ENCODE assay signal across 11 cellular contexts in genomic region chr2:141109633-141110032, GRCh38.
DNase-seq lines count a peak whose midpoint lies in the region; ATAC-seq and TF ChIP-seq lines count a peak whose summit lies in the region.
"Had no signal": no experiment of that assay in that cellular context is flagged by ENCODE, and none has a peak within 500 bp of the region (broad histone marks: within the 10 kb centered on the region; RNA-seq: fewer than 3 reads in every experiment).

No MANE protein-coding gene starts in this region.

- POLR2A ChIA-PET in AG04450 (lab: Yijun Ruan, JAX), result no interaction called here

- H3K36me3 ChIP-seq in heart right ventricle, result no peaks in the 10 kb centered on the region
- H3K36me3 ChIP-seq: gastroesophageal sphincter had no signal

- intact Hi-C loops in heart right ventricle (cut with DNase I), result no loop called here

- no peaks in the 10 kb centered on the region for H3K9me3 ChIP-seq in AG04450 (ENCODE audit: control insufficient read depth, insufficient read depth, low read length)
- peaks cover 0 to 11% (median 0%) of the 10 kb centered on the region in 11 donors for H3K9me3 ChIP-seq in heart right ventricle
- H3K9me3 ChIP-seq: gastroesophageal sphincter had no signal

- H3K27me3 ChIP-seq in AG04450 (ENCODE audit: control insufficient read depth, insufficient read depth, low read length), result no peaks in the 10 kb centered on the region
- H3K27me3 ChIP-seq in heart right ventricle, result no peaks in the 10 kb centered on the region
- H3K27me3 ChIP-seq: gastroesophageal sphincter had no signal

- TF ChIP-seq CTCF in AG04450 (IDR thresholded peaks at IDR 0.05; ENCODE audit: low read depth, low read length), result peak; percentile 36; the same call in 1 of the 2 replicates
- no peak for TF ChIP-seq CTCF in GM20000 (IDR thresholded peaks at IDR 0.05; ENCODE audit: extremely low read depth, missing control alignments)
- peak in 6 of 9 donors; percentile 7 to 36 (median 20) for TF ChIP-seq CTCF in heart right ventricle (IDR thresholded peaks at IDR 0.05)
- no peak for TF ChIP-seq CTCF in coronary artery (IDR thresholded peaks at IDR 0.05)

- ATAC-seq in heart right ventricle, result peak in 1 of 8 donors; percentile 44
- ATAC-seq: gastroesophageal sphincter had no signal

- CTCF ChIA-PET in AG04450 (lab: Charles Lee), result interaction anchor here (0.7 kb wide), 1 partner anchor 717 kb away, joined by 3 read pairs; no protein-coding TSS in a partner anchor

- H3K4me1 ChIP-seq in heart right ventricle, result no peaks in the 10 kb centered on the region
- H3K4me1 ChIP-seq: gastroesophageal sphincter had no signal

- H3K4me3 ChIP-seq in AG04450 (ENCODE audit: low read depth, low read length) (no peak overlapping the region), heart right ventricle (no peak overlapping the region), coronary artery (no peak overlapping the region)
- H3K4me3 ChIP-seq: gastroesophageal sphincter, PC-9 had no signal

- H3K27ac ChIP-seq in AG04450 (ENCODE audit: low read depth, low read length), result no peak overlapping the region
- H3K27ac ChIP-seq in heart right ventricle, result no peak overlapping the region
- no peak overlapping the region for H3K27ac ChIP-seq in coronary artery
- H3K27ac ChIP-seq: gastroesophageal sphincter, PC-9 had no signal

- DNase-seq in AG04450 (ENCODE audit: low read depth, low spot score) (no peak), GM20000 (ENCODE audit: low spot score) (peak; percentile 2), RKO (ENCODE audit: low spot score) (peak; percentile 20), heart right ventricle (no peak), GM19238 (ENCODE audit: insufficient read length, low spot score) (no peak), hypothalamus (lab: John Stamatoyannopoulos, UW) (no peak), coronary artery (ENCODE audit: low spot score) (no peak), COLO829 (ENCODE audit: low spot score) (no peak)
- DNase-seq: activated CD4-positive, alpha-beta memory T cell treated with anti-CD3 and anti-CD28 coated beads for 36 hours; PC-9 had no signal

Comparison
In these comparisons a context has a peak if more than half of its experiments do, and no peak if none do; other contexts are left out.
1. DNase-seq: peak in GM20000 (single experiment) and RKO (single experiment); none in AG04450 (single experiment), heart right ventricle (0 of 2), GM19238 (single experiment), hypothalamus (0 of 51), coronary artery (single experiment) and COLO829 (single experiment).
2. CTCF ChIP-seq: peak in AG04450 (single experiment) and heart right ventricle (6 of 9); none in GM20000 (single experiment) and coronary artery (single experiment).